1 cellular context compared by ENCODE assay signal in genomic region chr6:46217671-46218131, GRCh38.
TF ChIP-seq lines count a peak whose summit lies in the region.

No MANE protein-coding gene starts in this region.

TF ChIP-seq in K562, 482 proteins besides CTCF, POLR2A, EP300 and RAD21 (continued from another document):
- TF ChIP-seq THAP7 (CRISPR knock-in tag; IDR thresholded peaks at IDR 0.05): no peak
